ENCODE assay signal across 17 cellular contexts in the genomic region with DNA sequence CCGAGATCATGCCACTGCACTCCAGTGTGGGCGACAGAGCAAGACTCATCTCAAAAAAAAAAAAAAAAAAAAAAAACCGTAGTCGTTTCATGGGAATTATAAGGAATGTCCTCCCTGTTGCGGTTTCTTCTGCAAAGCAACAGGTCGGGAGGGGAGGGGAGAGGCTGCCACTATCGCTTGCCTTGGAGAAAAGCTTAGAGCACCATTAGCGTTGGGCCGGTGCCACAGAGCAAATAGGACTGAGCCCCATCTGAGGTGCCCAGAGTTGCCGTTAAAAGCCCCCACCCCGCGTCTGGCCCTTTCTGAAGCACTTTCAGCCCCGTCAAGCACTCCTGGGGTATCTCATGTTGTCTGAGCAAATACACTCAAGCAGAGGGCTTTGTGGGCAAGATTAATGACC. TPM values are rescaled to one million over a fixed set of nuclear protein-coding genes. Genes with fewer than 3 reads are reported as not detected.
DNase-seq lines count a peak whose midpoint lies in the region; TF ChIP-seq lines count a peak whose summit lies in the region.
"Had no signal": no experiment of that assay in that cellular context is flagged by ENCODE, and none has a peak within 500 bp of the region (broad histone marks: within the 10 kb centered on the region; RNA-seq: fewer than 3 reads in every experiment).

No MANE protein-coding gene starts in this region.

- peaks cover 6% of the 10 kb centered on the region for H3K36me3 ChIP-seq in endodermal cell (ENCODE audit: control insufficient read depth, insufficient read depth, low read length)
- no peaks in the 10 kb centered on the region for H3K36me3 ChIP-seq in prostate gland
- H3K36me3 ChIP-seq: right atrium auricular region had no signal

- intact Hi-C loops in prostate gland (cut with DNase I): loop anchor here (10.0 kb wide), 1 partner anchor 336 kb away; no protein-coding TSS in a partner anchor

- no peak for TF ChIP-seq POLR2A in prostate gland (IDR thresholded peaks at IDR 0.05)

- H3K27ac Mint-ChIP-seq in endodermal cell: no peak overlapping the region
- H3K27ac Mint-ChIP-seq in activated naive CD4-positive, alpha-beta T cell treated with anti-CD3 and anti-CD28 coated beads, Interleukin-2, amount 10 ng/mL, durations not matched to agents 7 days and 5 days: no peak overlapping the region
- H3K27ac Mint-ChIP-seq: activated CD8-positive, alpha-beta T cell treated with anti-CD3 and anti-CD28 coated beads, Interleukin-2, amount 10 ng/mL, durations not matched to agents 7 days and 5 days; activated naive CD8-positive, alpha-beta T cell treated with anti-CD3 and anti-CD28 coated beads, Interleukin-2, amount 10 ng/mL, durations not matched to agents 7 days and 5 days; natural killer cell treated with Interleukin-12 subunit alpha and Interleukin-12 subunit beta and Interleukin-15 and Interleukin-18, amount 100 ng/mL, for 72 hours had no signal

- peaks cover 4% of the 10 kb centered on the region for H3K36me3 Mint-ChIP-seq in endodermal cell (ENCODE audit: low read depth)
- no peaks in the 10 kb centered on the region for H3K36me3 Mint-ChIP-seq in activated naive CD4-positive, alpha-beta T cell treated with anti-CD3 and anti-CD28 coated beads, Interleukin-2, amount 10 ng/mL, durations not matched to agents 7 days and 5 days
- H3K36me3 Mint-ChIP-seq: activated naive CD8-positive, alpha-beta T cell treated with anti-CD3 and anti-CD28 coated beads, Interleukin-2, amount 10 ng/mL, durations not matched to agents 7 days and 5 days; natural killer cell treated with Interleukin-12 subunit alpha and Interleukin-12 subunit beta and Interleukin-15 and Interleukin-18, amount 100 ng/mL, for 72 hours had no signal

- DNase-seq in D341Med (ENCODE audit: low spot score) (peak; percentile 34), NCI-H128 (lab: John Stamatoyannopoulos, UW; ENCODE audit: unreplicated experiment) (peak; percentile 87), NCI-H2196 (lab: John Stamatoyannopoulos, UW; ENCODE audit: unreplicated experiment) (peak; percentile 64), endodermal cell (peak; percentile 65), NCI-H526 treated with DMSO at 0.1 percent for 48 hours (lab: John Stamatoyannopoulos, UW) (no peak), prostate gland (ENCODE audit: low spot score) (no peak), SW480 (ENCODE audit: low spot score) (no peak)
- DNase-seq in activated naive CD4-positive, alpha-beta T cell treated with anti-CD3 and anti-CD28 coated beads, Interleukin-2, amount 10 ng/mL, durations not matched to agents 7 days and 5 days: no peak
- DNase-seq: activated CD8-positive, alpha-beta T cell treated with anti-CD3 and anti-CD28 coated beads, Interleukin-2, amount 10 ng/mL, durations not matched to agents 7 days and 5 days; activated naive CD8-positive, alpha-beta T cell treated with anti-CD3 and anti-CD28 coated beads, Interleukin-2, amount 10 ng/mL, durations not matched to agents 7 days and 5 days; Calu3; mesenchymal stem cell; MM.1S; RPMI8226; stimulated activated CD4-positive, alpha-beta T cell treated with anti-CD3 and anti-CD28 coated beads, Interleukin-2, amount 100 ng/mL, for 24 hours had no signal

- no peak overlapping the region for H3K27ac ChIP-seq in endodermal cell (ENCODE audit: low read depth, low read length)
- H3K27ac ChIP-seq in prostate gland: no peak overlapping the region
- H3K27ac ChIP-seq: right atrium auricular region had no signal

- H3K4me1 ChIP-seq in endodermal cell (ENCODE audit: control insufficient read depth, insufficient read depth, low read length) (no peaks in the 10 kb centered on the region), prostate gland (replicated peaks) (no peaks in the 10 kb centered on the region)

- H3K4me1 Mint-ChIP-seq in endodermal cell: peaks cover 13% of the 10 kb centered on the region
- peaks cover 20% of the 10 kb centered on the region for H3K4me1 Mint-ChIP-seq in activated naive CD4-positive, alpha-beta T cell treated with anti-CD3 and anti-CD28 coated beads, Interleukin-2, amount 10 ng/mL, durations not matched to agents 7 days and 5 days

- CTCF ChIA-PET in activated naive CD4-positive, alpha-beta T cell treated with anti-CD3 and anti-CD28 coated beads, Interleukin-2, amount 10 ng/mL, durations not matched to agents 7 days and 5 days (lab: Charles Lee): interaction anchor here (3.4 kb wide), 1 partner anchor 18 kb away, joined by 21 read pairs; no protein-coding TSS in a partner anchor

- H3K4me3 Mint-ChIP-seq in endodermal cell: peak overlapping the region; percentile 63
- H3K4me3 Mint-ChIP-seq in activated naive CD4-positive, alpha-beta T cell treated with anti-CD3 and anti-CD28 coated beads, Interleukin-2, amount 10 ng/mL, durations not matched to agents 7 days and 5 days: no peak overlapping the region
- H3K4me3 Mint-ChIP-seq: activated CD8-positive, alpha-beta T cell treated with anti-CD3 and anti-CD28 coated beads, Interleukin-2, amount 10 ng/mL, durations not matched to agents 7 days and 5 days; natural killer cell treated with Interleukin-12 subunit alpha and Interleukin-12 subunit beta and Interleukin-15 and Interleukin-18, amount 100 ng/mL, for 72 hours had no signal

- TF ChIP-seq CTCF in endodermal cell (conservative IDR thresholded peaks at IDR 0.05): no peak
- no peak for TF ChIP-seq CTCF in prostate gland (IDR thresholded peaks at IDR 0.05)

- no peak overlapping the region for H3K4me3 ChIP-seq in endodermal cell (ENCODE audit: low read length)
- H3K4me3 ChIP-seq in prostate gland: no peak overlapping the region
- H3K4me3 ChIP-seq: right atrium auricular region had no signal

- H3K27me3 Mint-ChIP-seq in endodermal cell (ENCODE audit: insufficient read depth): peaks cover 49% of the 10 kb centered on the region
- H3K27me3 Mint-ChIP-seq in activated naive CD4-positive, alpha-beta T cell treated with anti-CD3 and anti-CD28 coated beads, Interleukin-2, amount 10 ng/mL, durations not matched to agents 7 days and 5 days: peaks cover 83% of the 10 kb centered on the region

- no peaks in the 10 kb centered on the region for H3K9me3 ChIP-seq in endodermal cell (ENCODE audit: control insufficient read depth, low read length)
- H3K9me3 ChIP-seq in prostate gland: no peaks in the 10 kb centered on the region
- H3K9me3 ChIP-seq: right atrium auricular region had no signal

- H3K27me3 ChIP-seq in endodermal cell (ENCODE audit: control insufficient read depth, insufficient read depth, low read length, poor library complexity, severe bottlenecking) (peaks cover 18% of the 10 kb centered on the region), prostate gland (replicated peaks; ENCODE audit: insufficient read depth) (no peaks in the 10 kb centered on the region)

- WGBS in endodermal cell (ENCODE audit: insufficient coverage in 1 of 2, insufficient read length in 1 of 2), 2 experiments: 56 to 58% methylated on average over 7 to 13 of the region's 13 CpGs
- WGBS in prostate gland: 82% methylated on average over 13 of the region's 13 CpGs

- no peak overlapping the region for H3K9ac ChIP-seq in endodermal cell (ENCODE audit: extremely low read depth, low read length, poor library complexity, severe bottlenecking)

- H3K9me3 Mint-ChIP-seq in endodermal cell: no peaks in the 10 kb centered on the region
- no peaks in the 10 kb centered on the region for H3K9me3 Mint-ChIP-seq in activated naive CD4-positive, alpha-beta T cell treated with anti-CD3 and anti-CD28 coated beads, Interleukin-2, amount 10 ng/mL, durations not matched to agents 7 days and 5 days
- H3K9me3 Mint-ChIP-seq: activated naive CD8-positive, alpha-beta T cell treated with anti-CD3 and anti-CD28 coated beads, Interleukin-2, amount 10 ng/mL, durations not matched to agents 7 days and 5 days; natural killer cell treated with Interleukin-12 subunit alpha and Interleukin-12 subunit beta and Interleukin-15 and Interleukin-18, amount 100 ng/mL, for 72 hours had no signal

RNA-seq across cellular contexts. Expression of a gene that starts 2.2 kb away (rescaled TPM):
- total RNA-seq in endodermal cell (10 to 100 TPM; 15.6 to 28.0 TPM), prostate gland (1 to 10 TPM in 1 of 2 donors, under 1 TPM in 1; 0.34 to 2.0 TPM)
- 10.3 TPM for polyA plus RNA-seq in endodermal cell (2013, experiment 1 of 2)
- 11.4 TPM for polyA plus RNA-seq in endodermal cell (2013, experiment 2 of 2)
- total RNA-seq: activated naive CD8-positive, alpha-beta T cell treated with anti-CD3 and anti-CD28 coated beads, Interleukin-2, amount 10 ng/mL, durations not matched to agents 7 days and 5 days; natural killer cell treated with Interleukin-12 subunit alpha and Interleukin-12 subunit beta and Interleukin-15 and Interleukin-18, amount 100 ng/mL, for 72 hours; right atrium auricular region had no signal

RNA-seq across cellular contexts. Expression of a gene that starts 42.2 kb away (rescaled TPM):
- 10 to 100 TPM; 25.0 to 30.1 TPM for total RNA-seq in endodermal cell
- polyA plus RNA-seq in endodermal cell (2013, experiment 1 of 2): 13.9 TPM
- polyA plus RNA-seq in endodermal cell (2013, experiment 2 of 2): 12.3 TPM
- 10 to 100 TPM; 40.9 to 41.8 TPM for total RNA-seq in prostate gland

Comparison
In these comparisons a context has a peak if more than half of its experiments do, and no peak if none do; other contexts are left out.
1. DNase-seq: peak in D341Med (single experiment), NCI-H128 (single experiment), NCI-H2196 (single experiment) and endodermal cell (single experiment); none in NCI-H526 treated with DMSO at 0.1 percent for 48 hours (single experiment), prostate gland (single experiment), SW480 (single experiment) and activated naive CD4-positive, alpha-beta T cell treated with anti-CD3 and anti-CD28 coated beads, Interleukin-2, amount 10 ng/mL, durations not matched to agents 7 days and 5 days (single experiment).
2. RNA of a gene that starts 2.2 kb away (total RNA-seq): 15.6 to 28.0 TPM in endodermal cell; 0.34 to 2.0 TPM in prostate gland; every median in the first group is over 4 times any median in the second.